In the genomic region with DNA sequence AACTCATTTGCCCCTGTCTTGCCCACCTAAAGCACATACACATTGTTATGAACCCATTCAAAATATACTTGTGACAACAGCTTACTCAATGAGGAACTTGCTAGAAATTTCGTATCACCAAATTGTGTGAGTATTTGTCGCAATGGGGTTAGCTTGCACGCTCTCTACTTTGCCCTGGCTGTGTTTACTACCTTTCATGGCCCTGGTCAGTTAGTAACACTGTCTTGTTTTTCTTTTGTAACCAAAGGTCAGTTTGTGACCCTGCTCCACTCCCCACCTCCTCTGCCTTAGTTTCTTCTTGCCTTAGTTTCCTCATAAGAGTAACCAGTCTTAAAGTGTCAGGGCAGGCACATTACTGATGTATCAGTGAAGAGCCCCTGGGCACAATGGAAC, we compare ENCODE assay signal across 13 cellular contexts.
DNase-seq lines count a peak whose midpoint lies in the region; ATAC-seq and TF ChIP-seq lines count a peak whose summit lies in the region.
"Had no signal": no experiment of that assay in that cellular context is flagged by ENCODE, and none has a peak within 500 bp of the region (broad histone marks: within the 10 kb centered on the region; RNA-seq: fewer than 3 reads in every experiment).

No MANE protein-coding gene starts in this region.

- CTCF ChIA-PET in activated naive CD4-positive, alpha-beta T cell treated with anti-CD3 and anti-CD28 coated beads, Interleukin-2, amount 10 ng/mL, durations not matched to agents 7 days and 5 days (lab: Charles Lee), result interaction anchor here (0.6 kb wide), 1 partner anchor 38 kb away, joined by 3 read pairs; no protein-coding TSS in a partner anchor
- CTCF ChIA-PET in activated naive CD4-positive, alpha-beta T cell treated with anti-CD3 and anti-CD28 coated beads for 36 hours (lab: Charles Lee), result no interaction called here
- CTCF ChIA-PET in activated B cell treated with CpG ODN at 0.5 μM for 24 hours (lab: Charles Lee), result interaction anchor here (0.9 to 1.0 kb wide), 2 partner anchors 19 to 147 kb away, joined by 3 read pairs; no protein-coding TSS in a partner anchor
- CTCF ChIA-PET in activated CD4-positive, alpha-beta memory T cell treated with anti-CD3 and anti-CD28 coated beads for 36 hours (lab: Charles Lee), result interaction anchor here (1.8 kb wide), 1 partner anchor 37 kb away, joined by 4 read pairs; no protein-coding TSS in a partner anchor

- no peaks in the 10 kb centered on the region for H3K27me3 Mint-ChIP-seq in activated naive CD4-positive, alpha-beta T cell treated with anti-CD3 and anti-CD28 coated beads, Interleukin-2, amount 10 ng/mL, durations not matched to agents 7 days and 5 days
- H3K27me3 Mint-ChIP-seq in activated naive CD4-positive, alpha-beta T cell treated with anti-CD3 and anti-CD28 coated beads for 36 hours (ENCODE audit: low read depth), result no peaks in the 10 kb centered on the region
- H3K27me3 Mint-ChIP-seq in activated B cell treated with CpG ODN at 0.5 μM for 24 hours (no peaks in the 10 kb centered on the region), type B pancreatic cell (no peaks in the 10 kb centered on the region)
- H3K27me3 Mint-ChIP-seq in activated CD4-positive, alpha-beta memory T cell treated with anti-CD3 and anti-CD28 coated beads for 36 hours, result no peaks in the 10 kb centered on the region

- POLR2A ChIA-PET in activated B cell treated with CpG ODN at 0.5 μM for 24 hours (lab: Charles Lee), result no interaction called here
- POLR2A ChIA-PET in activated CD4-positive, alpha-beta memory T cell treated with anti-CD3 and anti-CD28 coated beads for 36 hours (lab: Charles Lee), result no interaction called here

- TF ChIP-seq CTCF in activated B cell treated with CpG ODN at 0.5 μM for 24 hours (IDR thresholded peaks at IDR 0.05) (no peak), mucosa of descending colon (IDR thresholded peaks at IDR 0.05) (no peak), type B pancreatic cell (conservative IDR thresholded peaks at IDR 0.05) (no peak)

- H3K27ac Mint-ChIP-seq in activated naive CD4-positive, alpha-beta T cell treated with anti-CD3 and anti-CD28 coated beads, Interleukin-2, amount 10 ng/mL, durations not matched to agents 7 days and 5 days, result peak overlapping the region; percentile 39
- no peak overlapping the region for H3K27ac Mint-ChIP-seq in activated naive CD4-positive, alpha-beta T cell treated with anti-CD3 and anti-CD28 coated beads for 36 hours
- H3K27ac Mint-ChIP-seq in activated B cell treated with CpG ODN at 0.5 μM for 24 hours, result peak overlapping the region; percentile 90
- H3K27ac Mint-ChIP-seq in type B pancreatic cell, result peak overlapping the region; percentile 72
- no peak overlapping the region for H3K27ac Mint-ChIP-seq in activated CD4-positive, alpha-beta memory T cell treated with anti-CD3 and anti-CD28 coated beads for 36 hours
- H3K27ac Mint-ChIP-seq: activated T-helper 2 cell treated with anti-CD3 and anti-CD28 coated beads, Interferon-gamma antibody, Interleukin-2, Interleukin-4, amounts not matched to agents 10 μg/mL and 5 μg/mL and 100 μg/mL, durations not matched to agents 14 hours and 24 hours and 36 hours had no signal

- no peaks in the 10 kb centered on the region for H3K9me3 ChIP-seq in mucosa of descending colon

- H3K4me3 ChIP-seq in mucosa of descending colon, result no peak overlapping the region

- peaks cover 8% of the 10 kb centered on the region for H3K4me1 ChIP-seq in mucosa of descending colon (ENCODE audit: low read depth)

- ATAC-seq in activated B cell treated with CpG ODN at 0.5 μM for 24 hours (ENCODE audit: low read depth), result no peak
- peak; percentile 73 for ATAC-seq in mucosa of descending colon
- no peak for ATAC-seq in GM18505 (IDR thresholded peaks at IDR 0.05; ENCODE audit: unreplicated experiment)
- ATAC-seq: HCT116 had no signal

- H3K4me3 Mint-ChIP-seq in activated naive CD4-positive, alpha-beta T cell treated with anti-CD3 and anti-CD28 coated beads, Interleukin-2, amount 10 ng/mL, durations not matched to agents 7 days and 5 days, result no peak overlapping the region
- no peak overlapping the region for H3K4me3 Mint-ChIP-seq in activated naive CD4-positive, alpha-beta T cell treated with anti-CD3 and anti-CD28 coated beads for 36 hours
- peak overlapping the region; percentile 53 for H3K4me3 Mint-ChIP-seq in activated B cell treated with CpG ODN at 0.5 μM for 24 hours
- H3K4me3 Mint-ChIP-seq in type B pancreatic cell, result peak overlapping the region; percentile 53
- no peak overlapping the region for H3K4me3 Mint-ChIP-seq in activated CD4-positive, alpha-beta memory T cell treated with anti-CD3 and anti-CD28 coated beads for 36 hours

- no peak for DNase-seq in activated naive CD4-positive, alpha-beta T cell treated with anti-CD3 and anti-CD28 coated beads, Interleukin-2, amount 10 ng/mL, durations not matched to agents 7 days and 5 days
- no peak for DNase-seq in activated naive CD4-positive, alpha-beta T cell treated with anti-CD3 and anti-CD28 coated beads for 36 hours
- DNase-seq in activated B cell treated with CpG ODN at 0.5 μM for 24 hours (no peak), mucosa of descending colon (no peak), type B pancreatic cell (ENCODE audit: extremely low spot score, unreplicated experiment) (no peak), putamen (ENCODE audit: low spot score) (no peak)
- DNase-seq in activated CD4-positive, alpha-beta memory T cell treated with anti-CD3 and anti-CD28 coated beads for 36 hours, result no peak
- DNase-seq: caudate nucleus, kidney glomerular epithelial cell, T1000 had no signal

- intact Hi-C loops in activated naive CD4-positive, alpha-beta T cell treated with anti-CD3 and anti-CD28 coated beads for 36 hours (cut with micrococcal nuclease), result no loop called here
- intact Hi-C loops in activated B cell treated with CpG ODN at 0.5 μM for 24 hours (cut with micrococcal nuclease), result loop anchor here (5.0 kb wide), 2 partner anchors 47 to 148 kb away; no protein-coding TSS in a partner anchor
- intact Hi-C loops in mucosa of descending colon (cut with DNase I, micrococcal nuclease), result no loop called here
- intact Hi-C loops in activated CD4-positive, alpha-beta memory T cell treated with anti-CD3 and anti-CD28 coated beads for 36 hours (cut with micrococcal nuclease), result loop anchor here (5.0 kb wide), 1 partner anchor 38 kb away; no protein-coding TSS in a partner anchor

- H3K9me3 Mint-ChIP-seq in activated naive CD4-positive, alpha-beta T cell treated with anti-CD3 and anti-CD28 coated beads, Interleukin-2, amount 10 ng/mL, durations not matched to agents 7 days and 5 days, result no peaks in the 10 kb centered on the region
- no peaks in the 10 kb centered on the region for H3K9me3 Mint-ChIP-seq in activated naive CD4-positive, alpha-beta T cell treated with anti-CD3 and anti-CD28 coated beads for 36 hours
- H3K9me3 Mint-ChIP-seq in activated B cell treated with CpG ODN at 0.5 μM for 24 hours (no peaks in the 10 kb centered on the region), type B pancreatic cell (peaks cover 5% of the 10 kb centered on the region)
- no peaks in the 10 kb centered on the region for H3K9me3 Mint-ChIP-seq in activated CD4-positive, alpha-beta memory T cell treated with anti-CD3 and anti-CD28 coated beads for 36 hours
- H3K9me3 Mint-ChIP-seq: activated T-helper 2 cell treated with anti-CD3 and anti-CD28 coated beads, Interferon-gamma antibody, Interleukin-2, Interleukin-4, amounts not matched to agents 10 μg/mL and 5 μg/mL and 100 μg/mL, durations not matched to agents 14 hours and 24 hours and 36 hours had no signal

- no peaks in the 10 kb centered on the region for H3K36me3 Mint-ChIP-seq in activated naive CD4-positive, alpha-beta T cell treated with anti-CD3 and anti-CD28 coated beads, Interleukin-2, amount 10 ng/mL, durations not matched to agents 7 days and 5 days
- H3K36me3 Mint-ChIP-seq in activated naive CD4-positive, alpha-beta T cell treated with anti-CD3 and anti-CD28 coated beads for 36 hours (ENCODE audit: low read depth), result no peaks in the 10 kb centered on the region
- no peaks in the 10 kb centered on the region for H3K36me3 Mint-ChIP-seq in activated B cell treated with CpG ODN at 0.5 μM for 24 hours (ENCODE audit: low read depth)
- no peaks in the 10 kb centered on the region for H3K36me3 Mint-ChIP-seq in type B pancreatic cell
- H3K36me3 Mint-ChIP-seq in activated CD4-positive, alpha-beta memory T cell treated with anti-CD3 and anti-CD28 coated beads for 36 hours, result no peaks in the 10 kb centered on the region

- H3K4me1 Mint-ChIP-seq in activated naive CD4-positive, alpha-beta T cell treated with anti-CD3 and anti-CD28 coated beads, Interleukin-2, amount 10 ng/mL, durations not matched to agents 7 days and 5 days, result peaks cover 21% of the 10 kb centered on the region
- H3K4me1 Mint-ChIP-seq in activated naive CD4-positive, alpha-beta T cell treated with anti-CD3 and anti-CD28 coated beads for 36 hours (ENCODE audit: low read depth), result peaks cover 12% of the 10 kb centered on the region
- H3K4me1 Mint-ChIP-seq in activated B cell treated with CpG ODN at 0.5 μM for 24 hours, result peaks cover 63% of the 10 kb centered on the region
- peaks cover 49% of the 10 kb centered on the region for H3K4me1 Mint-ChIP-seq in type B pancreatic cell (ENCODE audit: unreplicated experiment)
- peaks cover 14% of the 10 kb centered on the region for H3K4me1 Mint-ChIP-seq in activated CD4-positive, alpha-beta memory T cell treated with anti-CD3 and anti-CD28 coated beads for 36 hours (ENCODE audit: low read depth)

- H3K36me3 ChIP-seq in mucosa of descending colon (ENCODE audit: low read depth), result no peaks in the 10 kb centered on the region

- TF ChIP-seq POLR2A in GM18505 (IDR thresholded peaks at IDR 0.05; ENCODE audit: borderline replicate concordance, extremely low read depth, insufficient read depth, insufficient read length), result no peak

Comparison
In these comparisons a context has a peak if more than half of its experiments do, and no peak if none do; other contexts are left out.
1. H3K27ac Mint-ChIP-seq: peak in activated naive CD4-positive, alpha-beta T cell treated with anti-CD3 and anti-CD28 coated beads, Interleukin-2, amount 10 ng/mL, durations not matched to agents 7 days and 5 days (single experiment), activated B cell treated with CpG ODN at 0.5 μM for 24 hours (single experiment) and type B pancreatic cell (single experiment); none in activated naive CD4-positive, alpha-beta T cell treated with anti-CD3 and anti-CD28 coated beads for 36 hours (single experiment) and activated CD4-positive, alpha-beta memory T cell treated with anti-CD3 and anti-CD28 coated beads for 36 hours (single experiment).
2. H3K4me3 Mint-ChIP-seq: peak in activated B cell treated with CpG ODN at 0.5 μM for 24 hours (single experiment) and type B pancreatic cell (single experiment); none in activated naive CD4-positive, alpha-beta T cell treated with anti-CD3 and anti-CD28 coated beads, Interleukin-2, amount 10 ng/mL, durations not matched to agents 7 days and 5 days (single experiment), activated naive CD4-positive, alpha-beta T cell treated with anti-CD3 and anti-CD28 coated beads for 36 hours (single experiment) and activated CD4-positive, alpha-beta memory T cell treated with anti-CD3 and anti-CD28 coated beads for 36 hours (single experiment).
3. intact Hi-C loops: an anchor here in activated B cell treated with CpG ODN at 0.5 μM for 24 hours (5.0 kb wide) and activated CD4-positive, alpha-beta memory T cell treated with anti-CD3 and anti-CD28 coated beads for 36 hours (5.0 kb wide); none called in activated naive CD4-positive, alpha-beta T cell treated with anti-CD3 and anti-CD28 coated beads for 36 hours and mucosa of descending colon.